ENCODE assay signal across 9 cellular contexts in genomic region chrX:149503446-149503845, GRCh38. TPM values are rescaled to one million over a fixed set of nuclear protein-coding genes. Genes with fewer than 3 reads are reported as not detected.
A peak's percentile ranks its signal among the peaks of the same experiment; 100 is the strongest.
DNase-seq lines count a peak whose midpoint lies in the region; ATAC-seq and TF ChIP-seq lines count a peak whose summit lies in the region.
"Not testable (repeated sequence)": the region's sequence is repeated elsewhere in the genome, so short reads cannot be mapped to it uniquely, and the experiment has no call there.
"Had no signal": no experiment of that assay in that cellular context is flagged by ENCODE, and none has a peak within 500 bp of the region (broad histone marks: within the 10 kb centered on the region; RNA-seq: fewer than 3 reads in every experiment).

No MANE protein-coding gene starts in this region.

- not testable (repeated sequence) for TF ChIP-seq CTCF in GM06990 (IDR thresholded peaks at IDR 0.05; ENCODE audit: insufficient read depth, low read length, poor library complexity, severe bottlenecking)

- H3K9me3 ChIP-seq in naive thymus-derived CD4-positive, alpha-beta T cell (ENCODE audit: control insufficient read depth in 2 of 3, low read length in 3 of 3) = not testable (repeated sequence)

- H3K4me3 ChIP-seq in GM06990 (replicated peaks; ENCODE audit: low read depth, low read length) = 0 out of 2 replicates have a peak overlapping the region, but pooled peaks have one; percentile 5
- H3K4me3 ChIP-seq in naive thymus-derived CD4-positive, alpha-beta T cell (ENCODE audit: low read length) = peak overlapping the region; percentile 72

- ATAC-seq in GM21786 (IDR thresholded peaks at IDR 0.05; ENCODE audit: unreplicated experiment) (peak; percentile 59), HG03575 (IDR thresholded peaks at IDR 0.05; ENCODE audit: extremely low read depth, insufficient number of reproducible peaks, low FRiP score, unreplicated experiment) (peak; percentile 71)
- ATAC-seq in effector memory CD8-positive, alpha-beta T cell (replicated peaks) = peak; percentile 61
- ATAC-seq in naive thymus-derived CD4-positive, alpha-beta T cell = peak; percentile 71

- intact Hi-C loops in naive thymus-derived CD4-positive, alpha-beta T cell (cut with micrococcal nuclease) = loop anchor here (10.0 kb wide), 6 partner anchors 131 to 1589 kb away; partner anchors contain the start of genes CD99L2 (in 1 of the 2), EOLA2 (in 1 of the 2), FMR1 (in 1 of the 2) and MAMLD1 (in 1 of the 2)

- CTCF ChIA-PET in naive thymus-derived CD4-positive, alpha-beta T cell (lab: Charles Lee) = interaction anchor here (0.9 to 1.4 kb wide), 2 partner anchors 36 to 37 kb away, joined by 3 to 9 read pairs; partner anchors contain the start of gene EOLA1

- H3K4me3 Mint-ChIP-seq in effector memory CD8-positive, alpha-beta T cell = peak overlapping the region; percentile 95 to 97
- H3K4me3 Mint-ChIP-seq in naive thymus-derived CD4-positive, alpha-beta T cell = peak overlapping the region in 9 of 10 donors; percentile 21 to 100 (median 71)

- peak overlapping the region; percentile 98 for H3K27ac ChIP-seq in naive thymus-derived CD4-positive, alpha-beta T cell (ENCODE audit: low read depth, low read length)

- DNase-seq in GM06990 (ENCODE audit: extremely low read depth, insufficient read length) (peak; percentile 40), RPMI7951 (ENCODE audit: low read depth) (peak; percentile 74), activated T-cell treated with anti-CD3 and anti-CD28 coated beads for 24 hours (ENCODE audit: low read depth) (peak; percentile 32)
- DNase-seq in effector memory CD8-positive, alpha-beta T cell = peak; percentile 62 to 73 (median 64)
- DNase-seq in naive thymus-derived CD4-positive, alpha-beta T cell = peak in 8 of 9 donors; percentile 28 to 80 (median 64)
- DNase-seq in stimulated activated naive CD4-positive, alpha-beta T cell (lab: John Stamatoyannopoulos, UW) = peak; percentile 24 to 61 (median 50)

- not testable (repeated sequence) for H3K36me3 ChIP-seq in GM06990 (ENCODE audit: control insufficient read depth, insufficient read depth, low read length)
- H3K36me3 ChIP-seq in naive thymus-derived CD4-positive, alpha-beta T cell (ENCODE audit: control insufficient read depth in 2 of 3, insufficient read depth in 3 of 3, low read length in 3 of 3) = peaks cover 0 to 36% (median 12%) of the 10 kb centered on the region in 3 experiments

- H3K27ac Mint-ChIP-seq in effector memory CD8-positive, alpha-beta T cell = peak overlapping the region; percentile 99 to 100
- H3K27ac Mint-ChIP-seq in naive thymus-derived CD4-positive, alpha-beta T cell = peak overlapping the region; percentile 22 to 98 (median 94)

- H3K4me1 ChIP-seq in naive thymus-derived CD4-positive, alpha-beta T cell (ENCODE audit: control insufficient read depth in 2 of 2, insufficient read depth in 2 of 2, low read length in 2 of 2) = peaks cover 6 to 13% of the 10 kb centered on the region in 2 donors

- POLR2A ChIA-PET in naive thymus-derived CD4-positive, alpha-beta T cell (lab: Charles Lee) = interaction anchor here (3.7 kb wide), 1 partner anchor 37 kb away, joined by 33 read pairs; the partner anchor contains the start of gene EOLA1

- not testable (repeated sequence) for H3K27me3 ChIP-seq in GM06990 (replicated peaks; ENCODE audit: control insufficient read depth, insufficient read depth, low read length); naive thymus-derived CD4-positive, alpha-beta T cell (ENCODE audit: control insufficient read depth in 2 of 2, insufficient read depth in 2 of 2, low read length in 2 of 2)

- not testable (repeated sequence) for H3K27me3 Mint-ChIP-seq in effector memory CD8-positive, alpha-beta T cell; naive thymus-derived CD4-positive, alpha-beta T cell

- H3K4me1 Mint-ChIP-seq in effector memory CD8-positive, alpha-beta T cell (ENCODE audit: low read depth in 2 of 2) = peaks cover 27 to 29% of the 10 kb centered on the region in 2 donors
- H3K4me1 Mint-ChIP-seq in naive thymus-derived CD4-positive, alpha-beta T cell = peaks cover 14 to 44% (median 23%) of the 10 kb centered on the region in 7 donors

- not testable (repeated sequence) for H3K9me3 Mint-ChIP-seq in effector memory CD8-positive, alpha-beta T cell; naive thymus-derived CD4-positive, alpha-beta T cell

- H3K36me3 Mint-ChIP-seq in effector memory CD8-positive, alpha-beta T cell (ENCODE audit: insufficient read depth) = not testable (repeated sequence)
- H3K36me3 Mint-ChIP-seq in naive thymus-derived CD4-positive, alpha-beta T cell = peaks cover 0 to 17% (median 0%) of the 10 kb centered on the region in 5 donors

RNA-seq across cellular contexts. Expression of gene IDS, which starts 1.7 kb away (rescaled TPM):
- total RNA-seq in RPMI7951 (2014; rRNA removed; shearing (Covaris generic)) = 37.1 and 38.1 TPM in 2 replicates
- total RNA-seq in naive thymus-derived CD4-positive, alpha-beta T cell = 100 to 1,000 TPM in 4 of 5 experiments, 10 to 100 TPM in 1; 73.1 to 317 (median 133) TPM
- polyA plus RNA-seq in naive thymus-derived CD4-positive, alpha-beta T cell = 10 to 100 TPM; 75.0 to 86.7 TPM

RNA-seq across cellular contexts. Expression of gene EOLA1, which starts 37.4 kb away (rescaled TPM):
- total RNA-seq in RPMI7951 (2014; rRNA removed; shearing (Covaris generic)) = 11.3 and 13.5 TPM in 2 replicates
- total RNA-seq in naive thymus-derived CD4-positive, alpha-beta T cell = 10 to 100 TPM; 22.2 to 68.1 (median 30.2) TPM
- 10 to 100 TPM; 27.7 to 30.1 TPM for polyA plus RNA-seq in naive thymus-derived CD4-positive, alpha-beta T cell

RNA-seq across cellular contexts. Expression of gene HSFX3, which starts 46.3 kb away (rescaled TPM):
- not detected in 2 replicates for total RNA-seq in RPMI7951 (2014; rRNA removed; shearing (Covaris generic))
- total RNA-seq in naive thymus-derived CD4-positive, alpha-beta T cell = not detected
- not detected for polyA plus RNA-seq in naive thymus-derived CD4-positive, alpha-beta T cell
- total RNA-seq: frontal cortex had no signal

Comparison
In these comparisons a context has a peak if more than half of its experiments do, and no peak if none do; other contexts are left out.
1. Peak in every context shown above with its lines: DNase-seq, ATAC-seq, H3K4me3 ChIP-seq and H3K27ac ChIP-seq.